ENCODE assay signal across 1 cellular context in the genomic region with DNA sequence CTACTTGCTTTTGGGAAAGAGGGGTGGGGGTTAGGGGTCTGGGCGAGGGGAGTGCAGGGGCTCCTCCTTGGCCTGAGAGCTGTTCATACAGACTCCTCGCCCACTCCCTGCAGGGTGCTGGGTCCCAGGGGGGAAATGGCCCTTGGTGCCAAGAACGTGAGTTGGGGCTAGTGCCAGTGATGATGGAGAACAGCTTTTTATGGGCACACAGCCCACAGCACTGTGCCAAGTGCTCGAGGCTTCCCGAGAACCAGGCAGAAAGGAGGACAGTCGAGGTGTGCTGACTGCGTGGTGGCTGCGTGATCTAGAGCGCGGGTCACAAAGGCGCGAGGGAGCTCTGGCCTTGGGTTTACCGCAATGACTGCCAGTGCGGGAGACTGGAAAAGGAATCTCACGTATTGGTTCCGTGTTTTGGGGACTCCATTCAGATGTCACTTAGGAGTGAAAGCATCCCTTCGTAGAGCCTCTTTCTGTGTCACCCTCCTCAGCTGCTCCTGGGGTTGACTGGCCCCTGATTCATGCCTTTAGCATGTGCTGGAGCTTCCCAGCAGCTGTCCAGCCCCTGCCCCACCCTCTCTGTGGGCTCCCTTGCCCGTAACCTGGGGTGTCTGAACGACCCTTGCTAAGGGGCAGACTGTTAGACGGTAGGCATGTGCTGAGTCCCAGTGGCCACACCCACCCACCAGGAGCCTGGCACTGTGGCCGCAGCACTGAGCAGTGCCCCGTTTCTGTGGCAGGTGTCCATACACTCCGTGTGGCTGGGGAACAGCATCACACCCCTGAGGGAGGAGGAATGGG.
TF ChIP-seq lines count a peak whose summit lies in the region.

No MANE protein-coding gene starts in this region.

TF ChIP-seq in HepG2, 621 proteins besides CTCF, POLR2A, EP300 and RAD21:
- TF ChIP-seq POLR2AphosphoS5 (IDR thresholded peaks at IDR 0.05; ENCODE audit: low read depth, low read length) = no peak
- TF ChIP-seq, protein P1, sequence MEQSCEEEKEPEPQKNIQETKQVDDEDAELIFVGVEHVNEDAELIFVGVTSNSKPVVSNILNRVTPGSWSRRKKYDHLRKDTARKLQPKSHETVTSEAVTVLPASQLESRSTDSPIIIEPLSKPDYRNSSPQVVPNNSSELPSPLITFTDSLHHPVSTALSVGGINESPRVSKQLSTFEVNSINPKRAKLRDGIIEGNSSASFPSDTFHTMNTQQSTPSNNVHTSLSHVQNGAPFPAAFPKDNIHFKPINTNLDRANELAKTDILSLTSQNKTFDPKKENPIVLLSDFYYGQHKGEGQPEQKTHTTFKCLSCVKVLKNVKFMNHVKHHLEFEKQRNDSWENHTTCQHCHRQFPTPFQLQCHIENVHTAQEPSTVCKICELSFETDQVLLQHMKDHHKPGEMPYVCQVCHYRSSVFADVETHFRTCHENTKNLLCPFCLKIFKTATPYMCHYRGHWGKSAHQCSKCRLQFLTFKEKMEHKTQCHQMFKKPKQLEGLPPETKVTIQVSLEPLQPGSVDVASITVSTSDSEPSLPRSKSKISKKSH (CRISPR knock-in tag; IDR thresholded peaks at IDR 0.05; ENCODE audit: borderline replicate concordance) = no peak
- no peak for TF ChIP-seq ZSCAN22 (CRISPR knock-in tag; IDR thresholded peaks at IDR 0.05)
- TF ChIP-seq, protein P2, sequence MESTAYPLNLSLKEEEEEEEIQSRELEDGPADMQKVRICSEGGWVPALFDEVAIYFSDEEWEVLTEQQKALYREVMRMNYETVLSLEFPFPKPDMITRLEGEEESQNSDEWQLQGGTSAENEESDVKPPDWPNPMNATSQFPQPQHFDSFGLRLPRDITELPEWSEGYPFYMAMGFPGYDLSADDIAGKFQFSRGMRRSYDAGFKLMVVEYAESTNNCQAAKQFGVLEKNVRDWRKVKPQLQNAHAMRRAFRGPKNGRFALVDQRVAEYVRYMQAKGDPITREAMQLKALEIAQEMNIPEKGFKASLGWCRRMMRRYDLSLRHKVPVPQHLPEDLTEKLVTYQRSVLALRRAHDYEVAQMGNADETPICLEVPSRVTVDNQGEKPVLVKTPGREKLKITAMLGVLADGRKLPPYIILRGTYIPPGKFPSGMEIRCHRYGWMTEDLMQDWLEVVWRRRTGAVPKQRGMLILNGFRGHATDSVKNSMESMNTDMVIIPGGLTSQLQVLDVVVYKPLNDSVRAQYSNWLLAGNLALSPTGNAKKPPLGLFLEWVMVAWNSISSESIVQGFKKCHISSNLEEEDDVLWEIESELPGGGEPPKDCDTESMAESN (CRISPR knock-in tag; conservative IDR thresholded peaks at IDR 0.05) = no peak
- no peak for TF ChIP-seq HOXA3 (CRISPR knock-in tag; IDR thresholded peaks at IDR 0.05)
- TF ChIP-seq, protein P3, sequence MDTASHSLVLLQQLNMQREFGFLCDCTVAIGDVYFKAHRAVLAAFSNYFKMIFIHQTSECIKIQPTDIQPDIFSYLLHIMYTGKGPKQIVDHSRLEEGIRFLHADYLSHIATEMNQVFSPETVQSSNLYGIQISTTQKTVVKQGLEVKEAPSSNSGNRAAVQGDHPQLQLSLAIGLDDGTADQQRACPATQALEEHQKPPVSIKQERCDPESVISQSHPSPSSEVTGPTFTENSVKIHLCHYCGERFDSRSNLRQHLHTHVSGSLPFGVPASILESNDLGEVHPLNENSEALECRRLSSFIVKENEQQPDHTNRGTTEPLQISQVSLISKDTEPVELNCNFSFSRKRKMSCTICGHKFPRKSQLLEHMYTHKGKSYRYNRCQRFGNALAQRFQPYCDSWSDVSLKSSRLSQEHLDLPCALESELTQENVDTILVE (CRISPR knock-in tag; IDR thresholded peaks at IDR 0.05) = no peak
- no peak for TF ChIP-seq FOXA3 (CRISPR knock-in tag; IDR thresholded peaks at IDR 0.05)
- TF ChIP-seq KDM6A (CRISPR knock-in tag; IDR thresholded peaks at IDR 0.05; ENCODE audit: low read depth) = no peak
- TF ChIP-seq KAT2B (IDR thresholded peaks at IDR 0.05; ENCODE audit: borderline replicate concordance, low read depth, low read length) = no peak
- no peak for TF ChIP-seq HMGA1 (CRISPR knock-in tag; conservative IDR thresholded peaks at IDR 0.05)
- no peak for TF ChIP-seq FOXK2 (IDR thresholded peaks at IDR 0.05)
- TF ChIP-seq ZNF83 (CRISPR knock-in tag; IDR thresholded peaks at IDR 0.05; ENCODE audit: borderline replicate concordance) = no peak
- TF ChIP-seq, protein P4, sequence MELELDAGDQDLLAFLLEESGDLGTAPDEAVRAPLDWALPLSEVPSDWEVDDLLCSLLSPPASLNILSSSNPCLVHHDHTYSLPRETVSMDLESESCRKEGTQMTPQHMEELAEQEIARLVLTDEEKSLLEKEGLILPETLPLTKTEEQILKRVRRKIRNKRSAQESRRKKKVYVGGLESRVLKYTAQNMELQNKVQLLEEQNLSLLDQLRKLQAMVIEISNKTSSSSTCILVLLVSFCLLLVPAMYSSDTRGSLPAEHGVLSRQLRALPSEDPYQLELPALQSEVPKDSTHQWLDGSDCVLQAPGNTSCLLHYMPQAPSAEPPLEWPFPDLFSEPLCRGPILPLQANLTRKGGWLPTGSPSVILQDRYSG (CRISPR knock-in tag; IDR thresholded peaks at IDR 0.05) = no peak
- no peak for TF ChIP-seq ZNF33A (CRISPR knock-in tag; IDR thresholded peaks at IDR 0.05; ENCODE audit: borderline replicate concordance)
- TF ChIP-seq ZNF24 (IDR thresholded peaks at IDR 0.05) = no peak
- no peak for TF ChIP-seq NFIC (IDR thresholded peaks at IDR 0.05; ENCODE audit: low read length)
- no peak for TF ChIP-seq ZNF235 (CRISPR knock-in tag; IDR thresholded peaks at IDR 0.05; ENCODE audit: borderline replicate concordance)
- TF ChIP-seq PCBP2 (optimal IDR thresholded peaks at IDR 0.05; ENCODE audit: low read depth, low read length, poor library complexity, severe bottlenecking) = no peak
- TF ChIP-seq, protein P5, sequence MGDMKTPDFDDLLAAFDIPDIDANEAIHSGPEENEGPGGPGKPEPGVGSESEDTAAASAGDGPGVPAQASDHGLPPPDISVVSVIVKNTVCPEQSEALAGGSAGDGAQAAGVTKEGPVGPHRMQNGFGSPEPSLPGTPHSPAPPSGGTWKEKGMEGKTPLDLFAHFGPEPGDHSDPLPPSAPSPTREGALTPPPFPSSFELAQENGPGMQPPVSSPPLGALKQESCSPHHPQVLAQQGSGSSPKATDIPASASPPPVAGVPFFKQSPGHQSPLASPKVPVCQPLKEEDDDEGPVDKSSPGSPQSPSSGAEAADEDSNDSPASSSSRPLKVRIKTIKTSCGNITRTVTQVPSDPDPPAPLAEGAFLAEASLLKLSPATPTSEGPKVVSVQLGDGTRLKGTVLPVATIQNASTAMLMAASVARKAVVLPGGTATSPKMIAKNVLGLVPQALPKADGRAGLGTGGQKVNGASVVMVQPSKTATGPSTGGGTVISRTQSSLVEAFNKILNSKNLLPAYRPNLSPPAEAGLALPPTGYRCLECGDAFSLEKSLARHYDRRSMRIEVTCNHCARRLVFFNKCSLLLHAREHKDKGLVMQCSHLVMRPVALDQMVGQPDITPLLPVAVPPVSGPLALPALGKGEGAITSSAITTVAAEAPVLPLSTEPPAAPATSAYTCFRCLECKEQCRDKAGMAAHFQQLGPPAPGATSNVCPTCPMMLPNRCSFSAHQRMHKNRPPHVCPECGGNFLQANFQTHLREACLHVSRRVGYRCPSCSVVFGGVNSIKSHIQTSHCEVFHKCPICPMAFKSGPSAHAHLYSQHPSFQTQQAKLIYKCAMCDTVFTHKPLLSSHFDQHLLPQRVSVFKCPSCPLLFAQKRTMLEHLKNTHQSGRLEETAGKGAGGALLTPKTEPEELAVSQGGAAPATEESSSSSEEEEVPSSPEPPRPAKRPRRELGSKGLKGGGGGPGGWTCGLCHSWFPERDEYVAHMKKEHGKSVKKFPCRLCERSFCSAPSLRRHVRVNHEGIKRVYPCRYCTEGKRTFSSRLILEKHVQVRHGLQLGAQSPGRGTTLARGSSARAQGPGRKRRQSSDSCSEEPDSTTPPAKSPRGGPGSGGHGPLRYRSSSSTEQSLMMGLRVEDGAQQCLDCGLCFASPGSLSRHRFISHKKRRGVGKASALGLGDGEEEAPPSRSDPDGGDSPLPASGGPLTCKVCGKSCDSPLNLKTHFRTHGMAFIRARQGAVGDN (CRISPR knock-in tag; IDR thresholded peaks at IDR 0.05) = no peak
